ENCODE assay signal across 13 cellular contexts in genomic region chr5:39164529-39165402, GRCh38. TPM values are rescaled to one million over a fixed set of nuclear protein-coding genes. Genes with fewer than 3 reads are reported as not detected.
A peak's percentile ranks its signal among the peaks of the same experiment; 100 is the strongest.
DNase-seq lines count a peak whose midpoint lies in the region; ATAC-seq and TF ChIP-seq lines count a peak whose summit lies in the region.
"Had no signal": no experiment of that assay in that cellular context is flagged by ENCODE, and none has a peak within 500 bp of the region (broad histone marks: within the 10 kb centered on the region; RNA-seq: fewer than 3 reads in every experiment).

No MANE protein-coding gene starts in this region.

- peak; percentile 71 for ATAC-seq in HG03469 (IDR thresholded peaks at IDR 0.05; ENCODE audit: unreplicated experiment)

- DNase-seq in activated naive CD4-positive, alpha-beta T cell (lab: John Stamatoyannopoulos, UW) = no peak
- DNase-seq in brain microvascular endothelial cell = peak; percentile 14
- no peak for DNase-seq in NCI-H446 (lab: John Stamatoyannopoulos, UW)
- DNase-seq in MV-4-11 (lab: John Stamatoyannopoulos, UW) = no peak
- DNase-seq in prostate gland (ENCODE audit: low spot score) = no peak
- DNase-seq: NCI-H2081 treated with DMSO at 0.1 percent for 48 hours, Right ventricle myocardium superior had no signal

- no peak for TF ChIP-seq POLR2A in prostate gland (IDR thresholded peaks at IDR 0.05)

- H3K27ac ChIP-seq in brain microvascular endothelial cell (no peak overlapping the region), thymus (ENCODE audit: low read depth) (peak overlapping the region; percentile 25), prostate gland (no peak overlapping the region)

- H3K4me3 ChIP-seq in brain microvascular endothelial cell (ENCODE audit: low read depth, low read length) = no peak overlapping the region
- no peak overlapping the region for H3K4me3 ChIP-seq in thymus (ENCODE audit: low read length)
- no peak overlapping the region for H3K4me3 ChIP-seq in prostate gland

- in situ Hi-C loops in brain microvascular endothelial cell (cut with HindIII; ENCODE audit: low pct_ligation_motif_present, low sequenced_read_pairs) = no loop called here

- TF ChIP-seq CTCF in brain microvascular endothelial cell (IDR thresholded peaks at IDR 0.05; ENCODE audit: low read depth, low read length, missing control alignments) (no peak), prostate gland (IDR thresholded peaks at IDR 0.05) (no peak)

- H3K27me3 ChIP-seq in brain microvascular endothelial cell (replicated peaks) (no peaks in the 10 kb centered on the region), thymus (ENCODE audit: control insufficient read depth, insufficient read depth) (no peaks in the 10 kb centered on the region), prostate gland (replicated peaks; ENCODE audit: insufficient read depth) (no peaks in the 10 kb centered on the region)

- intact Hi-C loops in prostate gland (cut with DNase I) = no loop called here

- no peaks in the 10 kb centered on the region for H3K9me3 ChIP-seq in thymus (ENCODE audit: control insufficient read depth)
- no peaks in the 10 kb centered on the region for H3K9me3 ChIP-seq in prostate gland

- H3K27me3 Mint-ChIP-seq in activated naive CD4-positive, alpha-beta T cell treated with anti-CD3 and anti-CD28 coated beads, Interleukin-2, amount 50 U/mL, for 24 hours = no peaks in the 10 kb centered on the region

- peaks cover 92% of the 10 kb centered on the region for H3K4me1 Mint-ChIP-seq in activated naive CD4-positive, alpha-beta T cell treated with anti-CD3 and anti-CD28 coated beads, Interleukin-2, amount 50 U/mL, for 24 hours

- peak overlapping the region; percentile 75 for H3K4me3 Mint-ChIP-seq in activated naive CD4-positive, alpha-beta T cell treated with anti-CD3 and anti-CD28 coated beads, Interleukin-2, amount 50 U/mL, for 24 hours
- H3K4me3 Mint-ChIP-seq: nephron had no signal

- H3K27ac Mint-ChIP-seq in activated naive CD4-positive, alpha-beta T cell treated with anti-CD3 and anti-CD28 coated beads, Interleukin-2, amount 50 U/mL, for 24 hours = peak overlapping the region; percentile 98
- H3K27ac Mint-ChIP-seq: nephron had no signal

- peaks cover 14% of the 10 kb centered on the region for H3K4me1 ChIP-seq in thymus (ENCODE audit: control insufficient read depth, insufficient read depth, low read length)
- H3K4me1 ChIP-seq in prostate gland (replicated peaks) = no peaks in the 10 kb centered on the region

- no peaks in the 10 kb centered on the region for H3K9me3 Mint-ChIP-seq in activated naive CD4-positive, alpha-beta T cell treated with anti-CD3 and anti-CD28 coated beads, Interleukin-2, amount 50 U/mL, for 24 hours
- H3K9me3 Mint-ChIP-seq: nephron had no signal

- H3K36me3 ChIP-seq in brain microvascular endothelial cell (replicated peaks) (no peaks in the 10 kb centered on the region), thymus (ENCODE audit: control insufficient read depth, insufficient read depth) (no peaks in the 10 kb centered on the region), prostate gland (no peaks in the 10 kb centered on the region)

- peaks cover 23% of the 10 kb centered on the region for H3K36me3 Mint-ChIP-seq in activated naive CD4-positive, alpha-beta T cell treated with anti-CD3 and anti-CD28 coated beads, Interleukin-2, amount 50 U/mL, for 24 hours

- 71% methylated on average over 7 of the region's 7 CpGs for WGBS in thymus
- 86% methylated on average over 7 of the region's 7 CpGs for WGBS in prostate gland

RNA-seq across cellular contexts. Expression of gene FYB1, which starts 54.6 kb away (rescaled TPM):
- polyA plus RNA-seq in thymus = 52.9 TPM
- 1 to 10 TPM; 3.1 to 4.0 TPM for total RNA-seq in prostate gland
- total RNA-seq: dermis microvascular lymphatic vessel endothelial cell, H1 had no signal
- polyA plus RNA-seq: H1 had no signal
